ENCODE assay signal across 15 cellular contexts in the genomic region with DNA sequence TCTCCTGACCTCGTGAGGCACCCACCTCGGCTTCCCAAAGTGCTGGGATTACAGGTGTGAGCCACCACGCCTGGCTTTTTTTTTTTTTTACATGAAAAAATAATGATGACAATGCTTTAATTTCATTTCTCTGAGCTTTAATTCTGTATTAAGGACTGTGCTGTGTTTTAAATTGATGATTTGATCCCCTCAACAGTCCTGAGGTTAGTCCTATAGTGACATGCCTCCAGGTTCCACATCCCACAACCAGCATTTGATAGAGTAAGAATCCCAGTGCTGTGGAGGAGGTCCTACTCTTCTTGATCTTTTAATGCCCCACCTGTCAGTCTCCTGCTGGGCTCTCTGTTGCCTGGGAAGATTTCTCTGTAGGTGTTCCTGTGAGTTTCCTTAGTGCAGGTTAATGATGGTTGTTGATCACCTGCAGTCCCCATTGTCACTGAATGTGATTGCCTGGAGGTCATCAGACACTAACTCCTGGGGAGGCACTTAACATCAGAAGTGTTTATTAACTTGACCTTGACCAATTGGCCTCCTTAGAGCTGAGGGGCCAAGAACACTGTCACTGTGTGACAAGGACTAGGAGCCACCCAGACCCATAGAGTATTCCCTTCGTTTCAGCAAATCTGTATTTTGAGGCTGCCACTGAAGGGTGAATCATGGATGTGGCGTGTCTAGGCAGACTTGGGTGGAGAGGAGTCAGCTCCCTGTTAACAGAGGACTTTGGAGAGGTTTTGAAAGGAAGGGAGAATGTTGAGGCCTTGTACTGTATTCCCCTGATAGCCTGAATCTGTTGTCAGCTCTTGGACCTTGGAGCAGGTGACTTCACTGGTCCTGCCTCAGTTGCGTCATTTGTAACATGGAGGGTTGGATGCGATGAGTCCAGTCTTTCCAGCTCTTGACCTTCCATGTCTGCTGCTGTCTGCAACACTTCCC. TPM values are rescaled to one million over a fixed set of nuclear protein-coding genes. Genes with fewer than 3 reads are reported as not detected.
DNase-seq lines count a peak whose midpoint lies in the region; TF ChIP-seq lines count a peak whose summit lies in the region.
"Had no signal": no experiment of that assay in that cellular context is flagged by ENCODE, and none has a peak within 500 bp of the region (broad histone marks: within the 10 kb centered on the region; RNA-seq: fewer than 3 reads in every experiment).

No MANE protein-coding gene starts in this region.

- H3K9ac ChIP-seq in H9 (ENCODE audit: extremely low read depth, insufficient read length, low read length) (no peak overlapping the region), endodermal cell (ENCODE audit: extremely low read depth, low read length, poor library complexity, severe bottlenecking) (no peak overlapping the region), trophoblast cell (ENCODE audit: low read length) (no peak overlapping the region)
- H3K9ac ChIP-seq: BLaER1 treated with 17β-estradiol and CSF1 and Interleukin-3, amounts not matched to agents 10 nM and 100 nM had no signal

- no peak overlapping the region for H3K14ac ChIP-seq in H9 (ENCODE audit: insufficient read depth, low read length)
- no peak overlapping the region for H3K14ac ChIP-seq in trophoblast cell (ENCODE audit: low read length)

- H3K18ac ChIP-seq in H9 (ENCODE audit: insufficient read length, low read depth, low read length): no peak overlapping the region
- peak overlapping the region; percentile 29 for H3K18ac ChIP-seq in trophoblast cell (ENCODE audit: low read length)

- H4K8ac ChIP-seq in H9 (replicated peaks; ENCODE audit: insufficient read length, low read depth, low read length) (no peak overlapping the region), trophoblast cell (ENCODE audit: low read depth, low read length) (no peak overlapping the region)

- H3K36me3 Mint-ChIP-seq in H9 (ENCODE audit: insufficient read depth in 1 of 3, low read depth in 3 of 3): peaks cover 0 to 18% (median 2%) of the 10 kb centered on the region in 3 experiments; a peak in 5 of 7 replicates
- H3K36me3 Mint-ChIP-seq in endodermal cell (ENCODE audit: low read depth): peaks cover 2% of the 10 kb centered on the region
- H3K36me3 Mint-ChIP-seq: T-cell had no signal

- peaks cover 21 to 30% of the 10 kb centered on the region in 2 experiments for H3K4me1 Mint-ChIP-seq in H9
- H3K4me1 Mint-ChIP-seq in endodermal cell: peaks cover 27% of the 10 kb centered on the region

- H3K4me1 ChIP-seq in H9 (ENCODE audit: insufficient read depth, low read length): peaks cover 7% of the 10 kb centered on the region; the same call in 1 of the 2 replicates
- H3K4me1 ChIP-seq in endodermal cell (ENCODE audit: control insufficient read depth, insufficient read depth, low read length): peaks cover 3% of the 10 kb centered on the region
- H3K4me1 ChIP-seq in trophoblast cell (ENCODE audit: control insufficient read depth in 1 of 2, insufficient read depth in 2 of 2, low read length in 2 of 2): peaks cover 2% of the 10 kb centered on the region in 2 experiments

- H3K23ac ChIP-seq in H9 (ENCODE audit: insufficient read length, low read depth, low read length) (no peak overlapping the region), trophoblast cell (ENCODE audit: low read length) (no peak overlapping the region)

- no peaks in the 10 kb centered on the region for H4K20me1 ChIP-seq in H9 (ENCODE audit: control insufficient read depth, insufficient read depth, insufficient read length)

- H3K4me3 Mint-ChIP-seq in H9: no peak overlapping the region
- peak overlapping the region; percentile 11 for H3K4me3 Mint-ChIP-seq in endodermal cell
- H3K4me3 Mint-ChIP-seq: T-cell had no signal

- H3K4me2 ChIP-seq in H9 (ENCODE audit: insufficient read depth, insufficient read length, low read length) (no peak overlapping the region), trophoblast cell (ENCODE audit: low read length) (no peak overlapping the region)

- H3K27ac Mint-ChIP-seq in H9 (peak overlapping the region in 1 of 3 experiments; percentile 30; a peak in 1 of 7 replicates), endodermal cell (peak overlapping the region; percentile 73)
- H3K27ac Mint-ChIP-seq: T-cell had no signal

- no peaks in the 10 kb centered on the region for H3K23me2 ChIP-seq in H9 (ENCODE audit: insufficient read length, low read depth, low read length, poor library complexity, severe bottlenecking)

- H3K79me2 ChIP-seq in H9 (ENCODE audit: insufficient read depth, low read length): no peaks in the 10 kb centered on the region; the same call in 1 of the 2 replicates
- H3K79me2 ChIP-seq in trophoblast cell (ENCODE audit: control insufficient read depth, insufficient read depth, low read length, poor library complexity): no peaks in the 10 kb centered on the region

- H3K27me3 Mint-ChIP-seq in H9 (ENCODE audit: low read depth): peaks cover 72% of the 10 kb centered on the region
- peaks cover 96% of the 10 kb centered on the region for H3K27me3 Mint-ChIP-seq in endodermal cell (ENCODE audit: insufficient read depth)

- H3K4me3 ChIP-seq in endodermal cell (ENCODE audit: low read length): no peak overlapping the region
- H3K4me3 ChIP-seq in trophoblast cell (ENCODE audit: low read depth, low read length): no peak overlapping the region
- H3K4me3 ChIP-seq: BLaER1 treated with 17β-estradiol and CSF1 and Interleukin-3, amounts not matched to agents 10 nM and 100 nM; Peyer's patch had no signal

- H3T11ph ChIP-seq in H9 (ENCODE audit: low read length): no peak overlapping the region

- H3K27ac ChIP-seq in H9 (ENCODE audit: insufficient read length, low read depth, low read length): no peak overlapping the region
- no peak overlapping the region for H3K27ac ChIP-seq in endodermal cell (ENCODE audit: low read depth, low read length)
- no peak overlapping the region for H3K27ac ChIP-seq in trophoblast cell (ENCODE audit: low read depth, low read length)
- H3K27ac ChIP-seq: Peyer's patch had no signal

- H4K5ac ChIP-seq in H9 (ENCODE audit: insufficient read length, low read depth, low read length): no peak overlapping the region

- no CpG with 5 or more reads among the region's 7 CpGs for WGBS in H9 (ENCODE audit: extremely low coverage, insufficient read length, low lambda C conversion rate)
- WGBS in endodermal cell (ENCODE audit: insufficient coverage in 1 of 2, insufficient read length in 1 of 2), 2 experiments: 89 to 93% methylated on average over 4 to 7 of the region's 7 CpGs
- WGBS in trophoblast cell (ENCODE audit: extremely low coverage, insufficient coverage, insufficient read length): no CpG with 5 or more reads among the region's 7 CpGs

- peak; percentile 63 for DNase-seq in H9
- DNase-seq in NCI-H2227 (lab: John Stamatoyannopoulos, UW; ENCODE audit: unreplicated experiment): peak; percentile 12
- DNase-seq in endodermal cell: peak; percentile 92
- no peak for DNase-seq in trophoblast cell
- DNase-seq in activated effector memory CD4-positive, alpha-beta T cell treated with anti-CD3 and anti-CD28 coated beads, Interleukin-2, amount 50 U/mL, for 16 hours: no peak
- DNase-seq in germinal center (ENCODE audit: low spot score): no peak
- no peak for DNase-seq in ecto neural progenitor cell (ENCODE audit: low spot score)
- DNase-seq: activated gamma-delta T cell treated with Interleukin-2 at 50 U/mL for 16 hours, DMS153, hypothalamus, Kasumi-1, NCI-H774, Peyer's patch, T-cell had no signal

- H3K9me3 Mint-ChIP-seq in H9: peaks cover 4 to 8% of the 10 kb centered on the region in 2 experiments; a peak in 3 of 5 replicates
- H3K9me3 Mint-ChIP-seq in endodermal cell: peaks cover 9% of the 10 kb centered on the region
- H3K9me3 Mint-ChIP-seq: T-cell had no signal

- no peak for TF ChIP-seq CTCF in H9 (conservative IDR thresholded peaks at IDR 0.05)
- TF ChIP-seq CTCF in endodermal cell (conservative IDR thresholded peaks at IDR 0.05): no peak

- H2AFZ ChIP-seq in H9 (ENCODE audit: low read length): no peak overlapping the region
- no peak overlapping the region for H2AFZ ChIP-seq in trophoblast cell (ENCODE audit: insufficient read depth, low read length, poor library complexity)

- H2BK5ac ChIP-seq in H9 (ENCODE audit: insufficient read length, low read length) (no peak overlapping the region), trophoblast cell (ENCODE audit: low read depth, low read length, poor library complexity) (no peak overlapping the region)

- H3K79me1 ChIP-seq in H9 (ENCODE audit: insufficient read depth, low read depth, low read length, poor library complexity, severe bottlenecking) (no peaks in the 10 kb centered on the region), trophoblast cell (ENCODE audit: low read length) (no peaks in the 10 kb centered on the region)

- H2BK15ac ChIP-seq in H9 (ENCODE audit: low read depth, low read length): no peak overlapping the region

- H2AK5ac ChIP-seq in H9 (ENCODE audit: insufficient read length, low read length): no peak overlapping the region
- H2AK5ac ChIP-seq in trophoblast cell (ENCODE audit: low read length): no peak overlapping the region

- H3K27me3 ChIP-seq in H9 (ENCODE audit: insufficient read depth, low read length): no peaks in the 10 kb centered on the region; the same call in 1 of the 2 replicates
- H3K27me3 ChIP-seq in endodermal cell (ENCODE audit: control insufficient read depth, insufficient read depth, low read length, poor library complexity, severe bottlenecking): peaks cover 28% of the 10 kb centered on the region
- H3K27me3 ChIP-seq in trophoblast cell (ENCODE audit: insufficient read depth, low read length): no peaks in the 10 kb centered on the region
- H3K27me3 ChIP-seq: BLaER1 treated with 17β-estradiol and CSF1 and Interleukin-3, amounts not matched to agents 10 nM and 100 nM; Peyer's patch had no signal

- H3K36me3 ChIP-seq in endodermal cell (ENCODE audit: control insufficient read depth, insufficient read depth, low read length) (no peaks in the 10 kb centered on the region), trophoblast cell (ENCODE audit: control insufficient read depth in 1 of 2, insufficient read depth in 2 of 2, low read length in 2 of 2) (peaks cover 0 to 5% of the 10 kb centered on the region in 2 experiments)
- H3K36me3 ChIP-seq: Peyer's patch had no signal

- no peak overlapping the region for H3K56ac ChIP-seq in H9 (ENCODE audit: insufficient read length, low read depth, low read length)

- no peak overlapping the region for H2BK20ac ChIP-seq in H9 (ENCODE audit: low read depth, low read length, poor library complexity, severe bottlenecking)

- no peak overlapping the region for H4K12ac ChIP-seq in trophoblast cell (ENCODE audit: low read depth, low read length)

- no peak overlapping the region for H3K4ac ChIP-seq in H9 (ENCODE audit: low read depth, low read length)
- H3K4ac ChIP-seq in trophoblast cell (ENCODE audit: low read depth, low read length): no peak overlapping the region

- H4K91ac ChIP-seq in H9 (ENCODE audit: insufficient read length, low read depth, low read length): no peak overlapping the region
- H4K91ac ChIP-seq in trophoblast cell (ENCODE audit: low read depth, low read length): no peak overlapping the region

- no peak overlapping the region for H2BK120ac ChIP-seq in H9 (ENCODE audit: low read depth, low read length, poor library complexity, severe bottlenecking)
- no peak overlapping the region for H2BK120ac ChIP-seq in trophoblast cell (ENCODE audit: insufficient read depth, low read length, poor library complexity)

- H2BK12ac ChIP-seq in H9 (ENCODE audit: insufficient read length, low read depth, low read length) (no peak overlapping the region), trophoblast cell (ENCODE audit: low read length) (no peak overlapping the region)

- H3K9me3 ChIP-seq in H9 (ENCODE audit: control insufficient read depth, low read depth, low read length): no peaks in the 10 kb centered on the region
- H3K9me3 ChIP-seq in endodermal cell (ENCODE audit: control insufficient read depth, low read length): no peaks in the 10 kb centered on the region
- H3K9me3 ChIP-seq in trophoblast cell (ENCODE audit: insufficient read depth, low read depth, low read length): no peaks in the 10 kb centered on the region
- H3K9me3 ChIP-seq: Peyer's patch had no signal

RNA-seq across cellular contexts. Expression of a gene that starts 11.5 kb away (rescaled TPM):
- 11.0 and 12.6 TPM in 2 replicates for total RNA-seq in H9 (2021)
- total RNA-seq in endodermal cell: 10 to 100 TPM; 11.8 to 20.4 TPM
- 45.7 TPM for polyA plus RNA-seq in endodermal cell (2013, experiment 1 of 2)
- 45.8 TPM for polyA plus RNA-seq in endodermal cell (2013, experiment 2 of 2)
- polyA plus RNA-seq in trophoblast cell (2013): 35.0 and 37.6 TPM in 2 replicates

Comparison
In these comparisons a context has a peak if more than half of its experiments do, and no peak if none do; other contexts are left out.
1. DNase-seq: peak in H9 (single experiment), NCI-H2227 (single experiment) and endodermal cell (single experiment); none in trophoblast cell (0 of 2), activated effector memory CD4-positive, alpha-beta T cell treated with anti-CD3 and anti-CD28 coated beads, Interleukin-2, amount 50 U/mL, for 16 hours (single experiment), germinal center (single experiment) and ecto neural progenitor cell (single experiment).